In the genomic region with DNA sequence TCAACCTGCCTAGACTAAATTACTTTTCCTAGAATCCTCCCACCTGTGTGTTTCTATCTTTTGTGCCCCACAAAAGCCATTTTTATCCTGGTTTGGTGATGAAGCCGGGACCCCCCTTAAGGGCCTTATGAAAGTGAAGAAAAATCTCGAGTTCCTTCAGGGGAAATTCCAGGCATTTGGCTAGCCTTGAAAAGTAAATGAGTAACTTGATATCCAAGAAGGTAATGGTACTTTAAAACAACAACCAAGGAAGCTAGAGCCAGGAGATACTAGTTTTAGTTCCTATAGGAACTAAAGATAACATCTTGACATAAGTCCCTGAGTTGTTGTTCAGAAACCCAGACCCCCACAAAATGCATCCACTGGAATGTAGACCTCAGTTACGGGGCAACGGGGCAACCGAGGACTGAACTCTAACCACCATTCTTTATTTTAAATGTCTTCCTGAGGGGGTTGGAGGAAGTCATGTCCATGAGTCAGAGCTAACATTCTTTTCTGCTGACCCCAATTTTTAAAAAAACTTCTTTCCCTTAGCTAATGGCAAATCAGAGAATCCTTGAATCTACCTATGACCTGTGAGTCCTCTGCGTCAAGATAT, we compare ENCODE assay signal across 21 cellular contexts.
DNase-seq lines count a peak whose midpoint lies in the region; ATAC-seq, FAIRE-seq and TF ChIP-seq lines count a peak whose summit lies in the region.
"Had no signal": no experiment of that assay in that cellular context is flagged by ENCODE, and none has a peak within 500 bp of the region (broad histone marks: within the 10 kb centered on the region; RNA-seq: fewer than 3 reads in every experiment).

No MANE protein-coding gene starts in this region.

- in situ Hi-C loops in ACHN (cut with HindIII; ENCODE audit: low pct_ligation_motif_present, low pct_unique_long_range_greater_than_20kb, low sequenced_read_pairs): no loop called here
- in situ Hi-C loops in HAP-1 (cut with MboI; ENCODE audit: low sequenced_read_pairs): no loop called here

- peak; percentile 20 for FAIRE-seq in astrocyte (lab: Jason Lieb, UNC)
- FAIRE-seq: HepG2 had no signal

- H3K4me3 ChIP-seq in astrocyte (ENCODE audit: insufficient read depth, low read depth, low read length) (no peak overlapping the region), hepatocyte (no peak overlapping the region), mesodermal cell (ENCODE audit: extremely low read depth, insufficient read depth, low read length, poor library complexity, severe bottlenecking) (no peak overlapping the region), Peyer's patch (no peak overlapping the region), HAP-1 (no peak overlapping the region)
- H3K4me3 ChIP-seq: GM23248, SJSA1 had no signal

- H3K79me2 ChIP-seq in astrocyte (ENCODE audit: insufficient read depth, low read length) (no peaks in the 10 kb centered on the region), hepatocyte (no peaks in the 10 kb centered on the region)

- no peak overlapping the region for H3K9ac ChIP-seq in astrocyte (ENCODE audit: low read length)
- H3K9ac ChIP-seq: GM23248 had no signal

- H3K9me3 ChIP-seq in astrocyte (ENCODE audit: insufficient read depth, low read depth, low read length) (no peaks in the 10 kb centered on the region), hepatocyte (ENCODE audit: low read depth) (no peaks in the 10 kb centered on the region), mesodermal cell (ENCODE audit: control insufficient read depth, low read length) (no peaks in the 10 kb centered on the region), Peyer's patch (no peaks in the 10 kb centered on the region), HAP-1 (no peaks in the 10 kb centered on the region)
- H3K9me3 ChIP-seq: SJSA1 had no signal

- no peaks in the 10 kb centered on the region for H3K36me3 Mint-ChIP-seq in astrocyte (ENCODE audit: low read depth, unreplicated experiment)

- TF ChIP-seq CTCF in astrocyte (IDR thresholded peaks at IDR 0.05; ENCODE audit: insufficient read depth, low read depth, low read length): no peak
- TF ChIP-seq CTCF in hepatocyte (IDR thresholded peaks at IDR 0.05; ENCODE audit: poor library complexity): no peak
- no peak for TF ChIP-seq CTCF in Peyer's patch (IDR thresholded peaks at IDR 0.05)

- WGBS in hepatocyte (ENCODE audit: low lambda C conversion rate, missing lambda C conversion rate): 59% methylated on average over 6 of the region's 6 CpGs
- WGBS in mesodermal cell (ENCODE audit: insufficient coverage in 2 of 2), 2 experiments: 100% methylated on average over 1 of the region's 6 CpGs; no CpG with 5 or more reads in 1 of the 2 experiments

- peaks cover 8% of the 10 kb centered on the region for H3K4me1 ChIP-seq in astrocyte (ENCODE audit: insufficient read depth, low read length)
- H3K4me1 ChIP-seq in hepatocyte (ENCODE audit: insufficient read depth): no peaks in the 10 kb centered on the region
- peaks cover 8% of the 10 kb centered on the region for H3K4me1 ChIP-seq in mesodermal cell (ENCODE audit: control insufficient read depth, insufficient read depth, low read length, poor library complexity, severe bottlenecking)
- H3K4me1 ChIP-seq in Peyer's patch: no peaks in the 10 kb centered on the region
- H3K4me1 ChIP-seq in HAP-1: no peaks in the 10 kb centered on the region
- H3K4me1 ChIP-seq: SJSA1 had no signal

- H3K27me3 ChIP-seq in astrocyte (ENCODE audit: insufficient read depth, low read length) (no peaks in the 10 kb centered on the region), hepatocyte (no peaks in the 10 kb centered on the region), Peyer's patch (no peaks in the 10 kb centered on the region), HAP-1 (ENCODE audit: low read depth) (no peaks in the 10 kb centered on the region)
- H3K27me3 ChIP-seq: SJSA1 had no signal

- no peak for TF ChIP-seq POLR2A in Peyer's patch (IDR thresholded peaks at IDR 0.05)

- H3K36me3 ChIP-seq in astrocyte (ENCODE audit: insufficient read depth, low read length): no peaks in the 10 kb centered on the region
- H3K36me3 ChIP-seq in hepatocyte (replicated peaks; ENCODE audit: insufficient read depth, low read depth): no peaks in the 10 kb centered on the region
- no peaks in the 10 kb centered on the region for H3K36me3 ChIP-seq in mesodermal cell (ENCODE audit: control insufficient read depth, insufficient read depth, low read length)
- H3K36me3 ChIP-seq in Peyer's patch: no peaks in the 10 kb centered on the region
- H3K36me3 ChIP-seq in HAP-1 (replicated peaks): no peaks in the 10 kb centered on the region
- H3K36me3 ChIP-seq: SJSA1 had no signal

- H3K9me3 Mint-ChIP-seq in astrocyte (ENCODE audit: unreplicated experiment): no peaks in the 10 kb centered on the region

- H3K9me2 ChIP-seq in hepatocyte (replicated peaks; ENCODE audit: insufficient read depth): no peaks in the 10 kb centered on the region

- peak overlapping the region; percentile 91 for H3K27ac Mint-ChIP-seq in astrocyte (ENCODE audit: unreplicated experiment)
- H3K27ac Mint-ChIP-seq: B cell had no signal

- H4K20me1 ChIP-seq in astrocyte (ENCODE audit: insufficient read depth, low read length) (no peaks in the 10 kb centered on the region), hepatocyte (ENCODE audit: insufficient read depth, poor library complexity, severe bottlenecking) (no peaks in the 10 kb centered on the region)

- peaks cover 26% of the 10 kb centered on the region for H3K4me1 Mint-ChIP-seq in astrocyte (ENCODE audit: low read depth, unreplicated experiment)
- H3K4me1 Mint-ChIP-seq: B cell had no signal

- no peaks in the 10 kb centered on the region for H3K27me3 Mint-ChIP-seq in astrocyte (ENCODE audit: low read depth, unreplicated experiment)
- H3K27me3 Mint-ChIP-seq: B cell had no signal

- ATAC-seq in HG03460 (IDR thresholded peaks at IDR 0.05; ENCODE audit: unreplicated experiment) (no peak), GM18502 (IDR thresholded peaks at IDR 0.05; ENCODE audit: poor library complexity, unreplicated experiment) (no peak)
- ATAC-seq: HCT116, HepG2 had no signal

- peak overlapping the region; percentile 65 for H3K4me2 ChIP-seq in astrocyte (ENCODE audit: low read length)
- no peak overlapping the region for H3K4me2 ChIP-seq in hepatocyte

- H3K27ac ChIP-seq in astrocyte (ENCODE audit: low read depth, low read length): peak overlapping the region; percentile 19
- peak overlapping the region; percentile 6 for H3K27ac ChIP-seq in hepatocyte
- H3K27ac ChIP-seq in mesodermal cell (ENCODE audit: low read depth, low read length, severe bottlenecking): peak overlapping the region; percentile 29
- no peak overlapping the region for H3K27ac ChIP-seq in Peyer's patch
- H3K27ac ChIP-seq: 22Rv1, GM23248, SJSA1 had no signal

- DNase-seq in ACHN: peak; percentile 38
- DNase-seq in astrocyte (ENCODE audit: low read depth): peak; percentile 31
- DNase-seq in hepatocyte (ENCODE audit: low spot score): no peak
- DNase-seq in Peyer's patch: no peak
- no peak for DNase-seq in HAP-1 (ENCODE audit: low spot score in 2 of 2)
- DNase-seq: GDM1, GM23248, KG1, MV-4-11, NCI-H187 treated with DMSO at 0.1 percent for 48 hours, NCI-H2227 treated with DMSO at 0.1 percent for 48 hours, NCI-H774, OCI-M1 had no signal

- H2AFZ ChIP-seq in astrocyte (ENCODE audit: low read depth, low read length) (no peak overlapping the region), hepatocyte (no peak overlapping the region)
- H2AFZ ChIP-seq: GM23248 had no signal

- no peak overlapping the region for H3K4me3 Mint-ChIP-seq in astrocyte (ENCODE audit: unreplicated experiment)
- H3K4me3 Mint-ChIP-seq: B cell had no signal

Comparison
In these comparisons a context has a peak if more than half of its experiments do, and no peak if none do; other contexts are left out.
1. DNase-seq: peak in ACHN (single experiment) and astrocyte (single experiment); none in hepatocyte (single experiment), Peyer's patch (0 of 3) and HAP-1 (0 of 2).
2. H3K27ac ChIP-seq: peak in astrocyte (single experiment), hepatocyte (single experiment) and mesodermal cell (single experiment); none in Peyer's patch (0 of 4).